24 cellular contexts compared by ENCODE assay signal in the genomic region with DNA sequence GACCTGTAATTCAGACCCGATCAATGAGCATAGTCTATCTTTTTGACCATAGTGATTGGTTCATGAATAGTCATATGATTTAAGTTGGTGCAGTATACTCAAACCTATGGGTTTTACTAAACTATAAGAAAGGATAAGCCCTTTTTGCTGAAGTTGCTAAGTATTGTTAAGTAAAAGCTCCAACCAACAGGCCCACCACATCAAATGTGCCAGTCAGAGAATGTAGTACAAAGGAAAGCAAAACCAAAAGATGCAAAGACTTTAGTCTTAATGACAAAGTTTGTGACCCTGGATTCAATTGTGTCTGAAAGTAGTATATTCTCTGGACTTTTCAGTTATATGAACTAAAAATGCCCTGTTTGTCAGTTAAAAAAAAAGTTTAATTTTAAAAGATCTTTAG.
DNase-seq lines count a peak whose midpoint lies in the region; ATAC-seq, FAIRE-seq and TF ChIP-seq lines count a peak whose summit lies in the region.
"Had no signal": no experiment of that assay in that cellular context is flagged by ENCODE, and none has a peak within 500 bp of the region (broad histone marks: within the 10 kb centered on the region; RNA-seq: fewer than 3 reads in every experiment).

No MANE protein-coding gene starts in this region.

- H3K9me3 Mint-ChIP-seq in activated naive CD4-positive, alpha-beta T cell treated with anti-CD3 and anti-CD28 coated beads for 36 hours, result peaks cover 6% of the 10 kb centered on the region
- H3K9me3 Mint-ChIP-seq in activated T-helper 1 cell treated with anti-CD3 and anti-CD28 coated beads, Interleukin-12 subunit alpha, Interleukin-12 subunit beta, Interleukin-2, Interleukin-4 antibody, amounts not matched to agents 30 ng/mL and 10 ng/mL and 1 ng/mL, durations not matched to agents 14 hours and 24 hours and 36 hours, result peaks cover 14% of the 10 kb centered on the region
- no peaks in the 10 kb centered on the region for H3K9me3 Mint-ChIP-seq in natural killer cell
- H3K9me3 Mint-ChIP-seq: type B pancreatic cell had no signal

- H3K36me3 Mint-ChIP-seq in activated naive CD4-positive, alpha-beta T cell treated with anti-CD3 and anti-CD28 coated beads for 36 hours (ENCODE audit: low read depth), result peaks cover 1% of the 10 kb centered on the region
- H3K36me3 Mint-ChIP-seq in activated T-helper 1 cell treated with anti-CD3 and anti-CD28 coated beads, Interleukin-12 subunit alpha, Interleukin-12 subunit beta, Interleukin-2, Interleukin-4 antibody, amounts not matched to agents 30 ng/mL and 10 ng/mL and 1 ng/mL, durations not matched to agents 14 hours and 24 hours and 36 hours (ENCODE audit: low read depth), result peaks cover 7% of the 10 kb centered on the region
- H3K36me3 Mint-ChIP-seq in natural killer cell, result peaks cover 9% of the 10 kb centered on the region
- H3K36me3 Mint-ChIP-seq: type B pancreatic cell had no signal

- TF ChIP-seq POLR2A in GM12892 (IDR thresholded peaks at IDR 0.05; ENCODE audit: low read depth, low read length), result no peak

- ATAC-seq in natural killer cell (peak; percentile 46 to 67 (median 47)), left ventricle myocardium superior (no peak)
- ATAC-seq: gastroesophageal sphincter, HCT116, left colon, right lobe of liver had no signal

- intact Hi-C loops in activated naive CD4-positive, alpha-beta T cell treated with anti-CD3 and anti-CD28 coated beads for 36 hours (cut with micrococcal nuclease), result loop anchor here (1.0 to 2.0 kb wide), 2 partner anchors 28 to 123 kb away; no protein-coding TSS in a partner anchor
- intact Hi-C loops in activated T-helper 1 cell treated with anti-CD3 and anti-CD28 coated beads, Interleukin-12 subunit alpha, Interleukin-12 subunit beta, Interleukin-2, Interleukin-4 antibody, amounts not matched to agents 30 ng/mL and 10 ng/mL and 1 ng/mL, durations not matched to agents 14 hours and 24 hours and 36 hours (cut with micrococcal nuclease), result loop anchor here (5.0 kb wide), 1 partner anchor 61 kb away; no protein-coding TSS in a partner anchor
- intact Hi-C loops in natural killer cell (cut with micrococcal nuclease) (loop anchor here (10.0 kb wide), 1 partner anchor 536 kb away; a partner anchor contains a TSS), left ventricle myocardium superior (cut with micrococcal nuclease) (no loop called here)

- DNase-seq in activated naive CD4-positive, alpha-beta T cell treated with anti-CD3 and anti-CD28 coated beads for 36 hours, result peak; percentile 36
- no peak for DNase-seq in activated naive CD4-positive, alpha-beta T cell treated with Interleukin-2 at 50 U/mL for 16 hours
- DNase-seq in GM12892 (ENCODE audit: insufficient read length), result no peak
- peak; percentile 7 for DNase-seq in activated T-helper 1 cell treated with anti-CD3 and anti-CD28 coated beads, Interleukin-12 subunit alpha, Interleukin-12 subunit beta, Interleukin-2, Interleukin-4 antibody, amounts not matched to agents 30 ng/mL and 10 ng/mL and 1 ng/mL, durations not matched to agents 14 hours and 24 hours and 36 hours (ENCODE audit: low spot score)
- no peak for DNase-seq in natural killer cell
- DNase-seq in Kasumi-1 (lab: John Stamatoyannopoulos, UW), result no peak
- DNase-seq in left ventricle myocardium superior, result no peak
- DNase-seq: Calu3; cerebellar nuclear complex; DMS79 treated with DMSO at 0.1 percent for 48 hours; hippocampal formation; IMR-90; left colon; NCI-H1092 treated with DMSO at 0.1 percent for 48 hours; NCI-H2029; right lobe of liver; stimulated activated CD4-positive, alpha-beta T cell treated with anti-CD3 and anti-CD28 coated beads, Interleukin-4, amount 100 ng/mL, for 1 hour; substantia nigra had no signal

- H3K4me3 Mint-ChIP-seq in activated naive CD4-positive, alpha-beta T cell treated with anti-CD3 and anti-CD28 coated beads for 36 hours, result no peak overlapping the region
- no peak overlapping the region for H3K4me3 Mint-ChIP-seq in activated T-helper 1 cell treated with anti-CD3 and anti-CD28 coated beads, Interleukin-12 subunit alpha, Interleukin-12 subunit beta, Interleukin-2, Interleukin-4 antibody, amounts not matched to agents 30 ng/mL and 10 ng/mL and 1 ng/mL, durations not matched to agents 14 hours and 24 hours and 36 hours
- no peak overlapping the region for H3K4me3 Mint-ChIP-seq in natural killer cell
- H3K4me3 Mint-ChIP-seq: T-helper 1 cell treated with Interleukin-12 subunit alpha and Interleukin-12 subunit beta and Interleukin-4 antibody, amounts not matched to agents 30 μg/mL and 1 μg/mL, for 36 hours; type B pancreatic cell had no signal

- FAIRE-seq in GM12892 (lab: Jason Lieb, UNC), result peak; percentile 36
- FAIRE-seq: endothelial cell of umbilical vein had no signal

- TF ChIP-seq CTCF in natural killer cell (IDR thresholded peaks at IDR 0.05), result no peak

- CTCF ChIA-PET in activated naive CD4-positive, alpha-beta T cell treated with anti-CD3 and anti-CD28 coated beads for 36 hours (lab: Charles Lee), result no interaction called here

- no peaks in the 10 kb centered on the region for H3K27me3 Mint-ChIP-seq in activated naive CD4-positive, alpha-beta T cell treated with anti-CD3 and anti-CD28 coated beads for 36 hours (ENCODE audit: low read depth)
- peaks cover 1% of the 10 kb centered on the region for H3K27me3 Mint-ChIP-seq in activated T-helper 1 cell treated with anti-CD3 and anti-CD28 coated beads, Interleukin-12 subunit alpha, Interleukin-12 subunit beta, Interleukin-2, Interleukin-4 antibody, amounts not matched to agents 30 ng/mL and 10 ng/mL and 1 ng/mL, durations not matched to agents 14 hours and 24 hours and 36 hours (ENCODE audit: insufficient read depth)
- no peaks in the 10 kb centered on the region for H3K27me3 Mint-ChIP-seq in natural killer cell (ENCODE audit: low read depth in 2 of 2)
- H3K27me3 Mint-ChIP-seq: progenitor cell of endocrine pancreas, type B pancreatic cell had no signal

- H3K4me1 Mint-ChIP-seq in activated naive CD4-positive, alpha-beta T cell treated with anti-CD3 and anti-CD28 coated beads for 36 hours (ENCODE audit: low read depth), result peaks cover 5% of the 10 kb centered on the region
- peaks cover 16% of the 10 kb centered on the region for H3K4me1 Mint-ChIP-seq in activated T-helper 1 cell treated with anti-CD3 and anti-CD28 coated beads, Interleukin-12 subunit alpha, Interleukin-12 subunit beta, Interleukin-2, Interleukin-4 antibody, amounts not matched to agents 30 ng/mL and 10 ng/mL and 1 ng/mL, durations not matched to agents 14 hours and 24 hours and 36 hours (ENCODE audit: low read depth)
- peaks cover 1 to 15% of the 10 kb centered on the region in 2 donors for H3K4me1 Mint-ChIP-seq in natural killer cell

- H3K27ac Mint-ChIP-seq in activated naive CD4-positive, alpha-beta T cell treated with anti-CD3 and anti-CD28 coated beads for 36 hours, result no peak overlapping the region
- H3K27ac Mint-ChIP-seq in activated T-helper 1 cell treated with anti-CD3 and anti-CD28 coated beads, Interleukin-12 subunit alpha, Interleukin-12 subunit beta, Interleukin-2, Interleukin-4 antibody, amounts not matched to agents 30 ng/mL and 10 ng/mL and 1 ng/mL, durations not matched to agents 14 hours and 24 hours and 36 hours, result no peak overlapping the region
- peak overlapping the region in 1 of 2 donors; percentile 19 for H3K27ac Mint-ChIP-seq in natural killer cell
- H3K27ac Mint-ChIP-seq: progenitor cell of endocrine pancreas; T-helper 1 cell treated with Interleukin-12 subunit alpha and Interleukin-12 subunit beta and Interleukin-4 antibody, amounts not matched to agents 30 μg/mL and 1 μg/mL, for 36 hours; type B pancreatic cell had no signal

Comparison
In these comparisons a context has a peak if more than half of its experiments do, and no peak if none do; other contexts are left out.
1. DNase-seq: peak in activated naive CD4-positive, alpha-beta T cell treated with anti-CD3 and anti-CD28 coated beads for 36 hours (single experiment) and activated T-helper 1 cell treated with anti-CD3 and anti-CD28 coated beads, Interleukin-12 subunit alpha, Interleukin-12 subunit beta, Interleukin-2, Interleukin-4 antibody, amounts not matched to agents 30 ng/mL and 10 ng/mL and 1 ng/mL, durations not matched to agents 14 hours and 24 hours and 36 hours (single experiment); none in activated naive CD4-positive, alpha-beta T cell treated with Interleukin-2 at 50 U/mL for 16 hours (single experiment), GM12892 (single experiment), natural killer cell (single experiment), Kasumi-1 (0 of 2) and left ventricle myocardium superior (single experiment).